Comparison of ENCODE assay signal across 1 cellular context in the genomic region with DNA sequence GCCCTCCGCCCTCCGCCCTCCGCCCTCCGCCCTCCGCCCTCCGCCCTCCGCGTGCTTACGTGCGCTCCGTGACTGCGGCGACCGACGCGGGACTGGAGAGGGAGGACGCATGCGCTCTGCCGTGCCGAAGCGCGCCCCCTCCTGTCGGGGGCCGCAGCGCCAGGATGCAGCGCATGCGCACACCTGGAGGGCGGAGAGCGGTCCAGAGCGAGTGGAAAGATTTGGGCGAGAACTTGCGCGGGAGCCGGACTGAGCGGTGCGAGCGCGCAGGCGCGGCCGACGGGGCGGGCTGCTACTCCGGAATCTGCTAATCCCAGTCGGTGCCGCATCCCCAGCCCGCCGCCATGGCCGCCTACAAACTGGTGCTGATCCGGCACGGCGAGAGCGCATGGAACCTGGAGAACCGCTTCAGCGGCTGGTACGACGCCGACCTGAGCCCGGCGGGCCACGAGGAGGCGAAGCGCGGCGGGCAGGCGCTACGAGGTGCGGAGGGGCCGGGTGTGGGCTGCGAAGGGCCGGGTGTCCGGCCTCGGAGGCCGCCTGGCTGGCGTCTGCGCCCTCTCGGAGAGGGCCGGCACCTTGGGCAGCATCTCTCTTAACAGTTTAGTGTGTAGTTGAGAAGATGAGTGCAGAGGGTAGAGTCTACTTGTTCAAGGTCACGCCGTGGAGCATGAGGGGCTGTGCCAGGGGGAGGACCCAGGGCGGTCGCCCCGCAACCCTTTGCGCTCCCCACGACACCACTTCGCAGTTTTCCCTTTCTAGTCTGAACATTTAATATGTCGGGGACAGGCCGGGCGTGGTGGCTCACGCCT.
A peak's percentile ranks its signal among the peaks of the same experiment; 100 is the strongest.
TF ChIP-seq lines count a peak whose summit lies in the region.

Gene PGAM1 (plus strand): TSS at position 228 of the 812 bp plus-strand sequence. CDS start 117 bp downstream, at position 345.

TF ChIP-seq in K562, 482 proteins besides CTCF, POLR2A, EP300 and RAD21 (continued from another document and continues in another):
- TF ChIP-seq, protein P1, sequence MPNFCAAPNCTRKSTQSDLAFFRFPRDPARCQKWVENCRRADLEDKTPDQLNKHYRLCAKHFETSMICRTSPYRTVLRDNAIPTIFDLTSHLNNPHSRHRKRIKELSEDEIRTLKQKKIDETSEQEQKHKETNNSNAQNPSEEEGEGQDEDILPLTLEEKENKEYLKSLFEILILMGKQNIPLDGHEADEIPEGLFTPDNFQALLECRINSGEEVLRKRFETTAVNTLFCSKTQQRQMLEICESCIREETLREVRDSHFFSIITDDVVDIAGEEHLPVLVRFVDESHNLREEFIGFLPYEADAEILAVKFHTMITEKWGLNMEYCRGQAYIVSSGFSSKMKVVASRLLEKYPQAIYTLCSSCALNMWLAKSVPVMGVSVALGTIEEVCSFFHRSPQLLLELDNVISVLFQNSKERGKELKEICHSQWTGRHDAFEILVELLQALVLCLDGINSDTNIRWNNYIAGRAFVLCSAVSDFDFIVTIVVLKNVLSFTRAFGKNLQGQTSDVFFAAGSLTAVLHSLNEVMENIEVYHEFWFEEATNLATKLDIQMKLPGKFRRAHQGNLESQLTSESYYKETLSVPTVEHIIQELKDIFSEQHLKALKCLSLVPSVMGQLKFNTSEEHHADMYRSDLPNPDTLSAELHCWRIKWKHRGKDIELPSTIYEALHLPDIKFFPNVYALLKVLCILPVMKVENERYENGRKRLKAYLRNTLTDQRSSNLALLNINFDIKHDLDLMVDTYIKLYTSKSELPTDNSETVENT (CRISPR knock-in tag; IDR thresholded peaks at IDR 0.05), result peak; percentile 62; the same call in 1 of the 2 replicates
- TF ChIP-seq RBM39 (optimal IDR thresholded peaks at IDR 0.05; ENCODE audit: low read depth, low read length) (no peak), TBP (optimal IDR thresholded peaks at IDR 0.05; ENCODE audit: low read depth, low read length) (peak; percentile 23), HDAC3 (IDR thresholded peaks at IDR 0.05; ENCODE audit: borderline replicate concordance, partially characterized antibody) (no peak), EHMT2 (IDR thresholded peaks at IDR 0.05) (no peak), ZEB2 (IDR thresholded peaks at IDR 0.05) (no peak), MTA3 (IDR thresholded peaks at IDR 0.05; ENCODE audit: borderline replicate concordance) (peak; percentile 55; the same call in 1 of the 2 replicates), TSC22D4 (tag; IDR thresholded peaks at IDR 0.05) (no peak), SUPT5H (IDR thresholded peaks at IDR 0.05) (peak; percentile 81), KDM5B (IDR thresholded peaks at IDR 0.05; ENCODE audit: insufficient replicate concordance, low read depth, low read length) (peak; percentile 57), NR2C1 (IDR thresholded peaks at IDR 0.05) (peak; percentile 96), NR2C1 (tag; IDR thresholded peaks at IDR 0.05) (peak; percentile 93), RB1 (IDR thresholded peaks at IDR 0.05; ENCODE audit: low read depth) (peak; percentile 62; the same call in 1 of the 2 replicates), ILK (tag; IDR thresholded peaks at IDR 0.05; ENCODE audit: borderline replicate concordance, low read depth) (no peak), RREB1 (CRISPR knock-in tag; IDR thresholded peaks at IDR 0.05) (peak; percentile 63; the same call in 1 of the 2 replicates), CREB1 (IDR thresholded peaks at IDR 0.05) (0 out of 2 replicates have a peak, but pooled peaks have one; percentile 39), CREB1 (CRISPR knock-in tag; IDR thresholded peaks at IDR 0.05) (peak; percentile 78), NR2F6 (CRISPR knock-in tag; IDR thresholded peaks at IDR 0.05) (no peak), FIP1L1 (IDR thresholded peaks at IDR 0.05; ENCODE audit: low read depth, low read length, poor library complexity, severe bottlenecking) (peak; percentile 30), YY1 (IDR thresholded peaks at IDR 0.05; ENCODE audit: borderline replicate concordance in 1 of 3, control insufficient read depth in 1 of 3, extremely low read depth in 1 of 3, insufficient read depth in 3 of 3, insufficient read length in 1 of 3, insufficient replicate concordance in 2 of 3, low read depth in 1 of 3, low read length in 2 of 3) (peak in 2 of 3 experiments; percentile 55 to 59), ETV6 (IDR thresholded peaks at IDR 0.05; ENCODE audit: borderline replicate concordance in 1 of 2, low read depth in 2 of 2, low read length in 1 of 2) (no peak), ETV6 (CRISPR knock-in tag; IDR thresholded peaks at IDR 0.05; ENCODE audit: borderline replicate concordance) (no peak), GATAD2A (IDR thresholded peaks at IDR 0.05) (no peak), DIDO1 (tag; IDR thresholded peaks at IDR 0.05; ENCODE audit: low read depth) (no peak), ZFX (CRISPR knock-in tag; IDR thresholded peaks at IDR 0.05) (peak; percentile 61), ZBTB11 (CRISPR knock-in tag; IDR thresholded peaks at IDR 0.05) (0 out of 6 replicates have a peak, but pooled peaks of 1 of the 3 experiments have one; percentile 32), DNMT1 (IDR thresholded peaks at IDR 0.05) (no peak), ZKSCAN1 (IDR thresholded peaks at IDR 0.05; ENCODE audit: low read depth, low read length) (0 out of 2 replicates have a peak, but pooled peaks have one; percentile 19)
- TF ChIP-seq, protein P2, sequence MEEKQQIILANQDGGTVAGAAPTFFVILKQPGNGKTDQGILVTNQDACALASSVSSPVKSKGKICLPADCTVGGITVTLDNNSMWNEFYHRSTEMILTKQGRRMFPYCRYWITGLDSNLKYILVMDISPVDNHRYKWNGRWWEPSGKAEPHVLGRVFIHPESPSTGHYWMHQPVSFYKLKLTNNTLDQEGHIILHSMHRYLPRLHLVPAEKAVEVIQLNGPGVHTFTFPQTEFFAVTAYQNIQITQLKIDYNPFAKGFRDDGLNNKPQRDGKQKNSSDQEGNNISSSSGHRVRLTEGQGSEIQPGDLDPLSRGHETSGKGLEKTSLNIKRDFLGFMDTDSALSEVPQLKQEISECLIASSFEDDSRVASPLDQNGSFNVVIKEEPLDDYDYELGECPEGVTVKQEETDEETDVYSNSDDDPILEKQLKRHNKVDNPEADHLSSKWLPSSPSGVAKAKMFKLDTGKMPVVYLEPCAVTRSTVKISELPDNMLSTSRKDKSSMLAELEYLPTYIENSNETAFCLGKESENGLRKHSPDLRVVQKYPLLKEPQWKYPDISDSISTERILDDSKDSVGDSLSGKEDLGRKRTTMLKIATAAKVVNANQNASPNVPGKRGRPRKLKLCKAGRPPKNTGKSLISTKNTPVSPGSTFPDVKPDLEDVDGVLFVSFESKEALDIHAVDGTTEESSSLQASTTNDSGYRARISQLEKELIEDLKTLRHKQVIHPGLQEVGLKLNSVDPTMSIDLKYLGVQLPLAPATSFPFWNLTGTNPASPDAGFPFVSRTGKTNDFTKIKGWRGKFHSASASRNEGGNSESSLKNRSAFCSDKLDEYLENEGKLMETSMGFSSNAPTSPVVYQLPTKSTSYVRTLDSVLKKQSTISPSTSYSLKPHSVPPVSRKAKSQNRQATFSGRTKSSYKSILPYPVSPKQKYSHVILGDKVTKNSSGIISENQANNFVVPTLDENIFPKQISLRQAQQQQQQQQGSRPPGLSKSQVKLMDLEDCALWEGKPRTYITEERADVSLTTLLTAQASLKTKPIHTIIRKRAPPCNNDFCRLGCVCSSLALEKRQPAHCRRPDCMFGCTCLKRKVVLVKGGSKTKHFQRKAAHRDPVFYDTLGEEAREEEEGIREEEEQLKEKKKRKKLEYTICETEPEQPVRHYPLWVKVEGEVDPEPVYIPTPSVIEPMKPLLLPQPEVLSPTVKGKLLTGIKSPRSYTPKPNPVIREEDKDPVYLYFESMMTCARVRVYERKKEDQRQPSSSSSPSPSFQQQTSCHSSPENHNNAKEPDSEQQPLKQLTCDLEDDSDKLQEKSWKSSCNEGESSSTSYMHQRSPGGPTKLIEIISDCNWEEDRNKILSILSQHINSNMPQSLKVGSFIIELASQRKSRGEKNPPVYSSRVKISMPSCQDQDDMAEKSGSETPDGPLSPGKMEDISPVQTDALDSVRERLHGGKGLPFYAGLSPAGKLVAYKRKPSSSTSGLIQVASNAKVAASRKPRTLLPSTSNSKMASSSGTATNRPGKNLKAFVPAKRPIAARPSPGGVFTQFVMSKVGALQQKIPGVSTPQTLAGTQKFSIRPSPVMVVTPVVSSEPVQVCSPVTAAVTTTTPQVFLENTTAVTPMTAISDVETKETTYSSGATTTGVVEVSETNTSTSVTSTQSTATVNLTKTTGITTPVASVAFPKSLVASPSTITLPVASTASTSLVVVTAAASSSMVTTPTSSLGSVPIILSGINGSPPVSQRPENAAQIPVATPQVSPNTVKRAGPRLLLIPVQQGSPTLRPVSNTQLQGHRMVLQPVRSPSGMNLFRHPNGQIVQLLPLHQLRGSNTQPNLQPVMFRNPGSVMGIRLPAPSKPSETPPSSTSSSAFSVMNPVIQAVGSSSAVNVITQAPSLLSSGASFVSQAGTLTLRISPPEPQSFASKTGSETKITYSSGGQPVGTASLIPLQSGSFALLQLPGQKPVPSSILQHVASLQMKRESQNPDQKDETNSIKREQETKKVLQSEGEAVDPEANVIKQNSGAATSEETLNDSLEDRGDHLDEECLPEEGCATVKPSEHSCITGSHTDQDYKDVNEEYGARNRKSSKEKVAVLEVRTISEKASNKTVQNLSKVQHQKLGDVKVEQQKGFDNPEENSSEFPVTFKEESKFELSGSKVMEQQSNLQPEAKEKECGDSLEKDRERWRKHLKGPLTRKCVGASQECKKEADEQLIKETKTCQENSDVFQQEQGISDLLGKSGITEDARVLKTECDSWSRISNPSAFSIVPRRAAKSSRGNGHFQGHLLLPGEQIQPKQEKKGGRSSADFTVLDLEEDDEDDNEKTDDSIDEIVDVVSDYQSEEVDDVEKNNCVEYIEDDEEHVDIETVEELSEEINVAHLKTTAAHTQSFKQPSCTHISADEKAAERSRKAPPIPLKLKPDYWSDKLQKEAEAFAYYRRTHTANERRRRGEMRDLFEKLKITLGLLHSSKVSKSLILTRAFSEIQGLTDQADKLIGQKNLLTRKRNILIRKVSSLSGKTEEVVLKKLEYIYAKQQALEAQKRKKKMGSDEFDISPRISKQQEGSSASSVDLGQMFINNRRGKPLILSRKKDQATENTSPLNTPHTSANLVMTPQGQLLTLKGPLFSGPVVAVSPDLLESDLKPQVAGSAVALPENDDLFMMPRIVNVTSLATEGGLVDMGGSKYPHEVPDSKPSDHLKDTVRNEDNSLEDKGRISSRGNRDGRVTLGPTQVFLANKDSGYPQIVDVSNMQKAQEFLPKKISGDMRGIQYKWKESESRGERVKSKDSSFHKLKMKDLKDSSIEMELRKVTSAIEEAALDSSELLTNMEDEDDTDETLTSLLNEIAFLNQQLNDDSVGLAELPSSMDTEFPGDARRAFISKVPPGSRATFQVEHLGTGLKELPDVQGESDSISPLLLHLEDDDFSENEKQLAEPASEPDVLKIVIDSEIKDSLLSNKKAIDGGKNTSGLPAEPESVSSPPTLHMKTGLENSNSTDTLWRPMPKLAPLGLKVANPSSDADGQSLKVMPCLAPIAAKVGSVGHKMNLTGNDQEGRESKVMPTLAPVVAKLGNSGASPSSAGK (IDR thresholded peaks at IDR 0.05), result peak; percentile 37; the same call in 1 of the 2 replicates
